11 cellular contexts compared by ENCODE assay signal in genomic region chrX:153580700-153581386, GRCh38. TPM values are rescaled to one million over a fixed set of nuclear protein-coding genes. Genes with fewer than 3 reads are reported as not detected.
A peak's percentile ranks its signal among the peaks of the same experiment; 100 is the strongest.
DNase-seq lines count a peak whose midpoint lies in the region; ATAC-seq and TF ChIP-seq lines count a peak whose summit lies in the region.
"Had no signal": no experiment of that assay in that cellular context is flagged by ENCODE, and none has a peak within 500 bp of the region (broad histone marks: within the 10 kb centered on the region; RNA-seq: fewer than 3 reads in every experiment).

No MANE protein-coding gene starts in this region.

- H3K36me3 ChIP-seq in GM06990 (ENCODE audit: control insufficient read depth, insufficient read depth, low read length): no peaks in the 10 kb centered on the region
- no peaks in the 10 kb centered on the region for H3K36me3 ChIP-seq in OCI-LY1 (ENCODE audit: insufficient read depth, low read length)

- H3K27ac ChIP-seq in C4-2B (no peak overlapping the region), OCI-LY1 (ENCODE audit: low read depth, low read length, poor library complexity, severe bottlenecking) (no peak overlapping the region)

- TF ChIP-seq CTCF in C4-2B (conservative IDR thresholded peaks at IDR 0.05) (peak; percentile 47), GM06990 (IDR thresholded peaks at IDR 0.05; ENCODE audit: insufficient read depth, low read length, poor library complexity, severe bottlenecking) (peak; percentile 3), OCI-LY1 (IDR thresholded peaks at IDR 0.05; ENCODE audit: low read length) (peak; percentile 32), epithelial cell of proximal tubule (conservative IDR thresholded peaks at IDR 0.05; ENCODE audit: low read depth, low read length) (peak; percentile 30)

- no peaks in the 10 kb centered on the region for H3K9me2 ChIP-seq in OCI-LY1 (ENCODE audit: low read depth, low read length)

- H3K4me3 ChIP-seq in GM06990 (replicated peaks; ENCODE audit: low read depth, low read length) (no peak overlapping the region), OCI-LY1 (ENCODE audit: low read depth, low read length, poor library complexity, severe bottlenecking) (no peak overlapping the region), epithelial cell of proximal tubule (ENCODE audit: low read depth, low read length) (no peak overlapping the region)

- no peak for DNase-seq in GM06990 (ENCODE audit: extremely low read depth, insufficient read length)
- DNase-seq in epithelial cell of proximal tubule (ENCODE audit: low read depth): no peak
- DNase-seq in superior temporal gyrus (ENCODE audit: extremely low spot score): no peak
- DNase-seq in NCI-H2196 treated with DMSO at 0.1 percent for 48 hours (lab: John Stamatoyannopoulos, UW; ENCODE audit: unreplicated experiment): no peak
- DNase-seq: activated naive CD8-positive, alpha-beta T cell treated with anti-CD3 and anti-CD28 coated beads, Interleukin-2, amount 10 ng/mL, durations not matched to agents 7 days and 5 days; cerebellar nuclear complex; NCI-H2227 treated with DMSO at 0.1 percent for 48 hours; occipital lobe had no signal

- H2AFZ ChIP-seq in OCI-LY1 (ENCODE audit: low read length): no peak overlapping the region

- H3F3A ChIP-seq in OCI-LY1 (ENCODE audit: insufficient read depth, low read length): no peaks in the 10 kb centered on the region

- H3K27me3 ChIP-seq in GM06990 (replicated peaks; ENCODE audit: control insufficient read depth, insufficient read depth, low read length) (no peaks in the 10 kb centered on the region), OCI-LY1 (ENCODE audit: insufficient read depth, low read length) (no peaks in the 10 kb centered on the region)

- no peak overlapping the region for H3K4me2 ChIP-seq in OCI-LY1 (ENCODE audit: low read length)

- ATAC-seq in HG03571 (IDR thresholded peaks at IDR 0.05; ENCODE audit: unreplicated experiment): no peak

- H3K9ac ChIP-seq in OCI-LY1 (ENCODE audit: low read length): no peak overlapping the region

- H3K79me2 ChIP-seq in OCI-LY1 (ENCODE audit: insufficient read depth, low read length): no peaks in the 10 kb centered on the region

- H3K4me1 ChIP-seq in OCI-LY1 (ENCODE audit: insufficient read depth, low read length, severe bottlenecking): peaks cover 13% of the 10 kb centered on the region

- no peaks in the 10 kb centered on the region for H3K9me3 ChIP-seq in OCI-LY1 (ENCODE audit: low read length)

- no peaks in the 10 kb centered on the region for H4K20me1 ChIP-seq in OCI-LY1 (ENCODE audit: insufficient read depth, low read length)

RNA-seq across cellular contexts. Expression of gene CCNQ, which starts 18.1 kb away (rescaled TPM):
- 31.4 and 48.3 TPM in 2 replicates for total RNA-seq in epithelial cell of proximal tubule
